8 cellular contexts compared by ENCODE assay signal in genomic region chr5:149605998-149606721, GRCh38. TPM values are rescaled to one million over a fixed set of nuclear protein-coding genes. Genes with fewer than 3 reads are reported as not detected.
DNase-seq lines count a peak whose midpoint lies in the region; ATAC-seq and TF ChIP-seq lines count a peak whose summit lies in the region.

No MANE protein-coding gene starts in this region.

- H3K4me1 Mint-ChIP-seq in T-helper 17 cell = peaks cover 14% of the 10 kb centered on the region

- H3K27ac ChIP-seq in A673 (ENCODE audit: low read depth, low read length, poor library complexity, severe bottlenecking) = no peak overlapping the region
- H3K27ac ChIP-seq in WERI-Rb-1 = no peak overlapping the region

- POLR2A ChIA-PET in A673 (lab: Charles Lee; ENCODE audit: low non-redundant PET) = no interaction called here

- H3K9me3 ChIP-seq in T-helper 17 cell (ENCODE audit: control insufficient read depth, low read length, poor library complexity, severe bottlenecking) = no peaks in the 10 kb centered on the region
- H3K9me3 ChIP-seq in A673 (ENCODE audit: low read depth, low read length, poor library complexity, severe bottlenecking) = no peaks in the 10 kb centered on the region
- peaks cover 3% of the 10 kb centered on the region for H3K9me3 ChIP-seq in WERI-Rb-1 (ENCODE audit: severe bottlenecking)

- H3K27me3 ChIP-seq in A673 (replicated peaks; ENCODE audit: insufficient read depth, low read depth, low read length, poor library complexity) (no peaks in the 10 kb centered on the region), WERI-Rb-1 (ENCODE audit: insufficient read depth, low read depth, severe bottlenecking) (no peaks in the 10 kb centered on the region)

- no peaks in the 10 kb centered on the region for H3K4me1 ChIP-seq in A673 (ENCODE audit: insufficient read depth, low read length, poor library complexity, severe bottlenecking)

- DNase-seq in A172 (ENCODE audit: low spot score) (peak; percentile 97), T-helper 17 cell (no peak), islet precursor cell (peak; percentile 87), A673 (ENCODE audit: low spot score) (no peak), WERI-Rb-1 (no peak)
- no peak for DNase-seq in activated T-cell treated with anti-CD3 and anti-CD28 coated beads, Interleukin-2, amount 50 U/mL, for 48 hours

- no peaks in the 10 kb centered on the region for H3K27me3 Mint-ChIP-seq in T-helper 17 cell

- no peaks in the 10 kb centered on the region for H3K36me3 Mint-ChIP-seq in T-helper 17 cell (ENCODE audit: low read depth)

- H3K27ac Mint-ChIP-seq in T-helper 17 cell = peak overlapping the region; percentile 56

- TF ChIP-seq CTCF in A673 (conservative IDR thresholded peaks at IDR 0.05; ENCODE audit: low read depth, low read length) = no peak
- no peak for TF ChIP-seq CTCF in WERI-Rb-1 (IDR thresholded peaks at IDR 0.05; ENCODE audit: low read depth, low read length)

- no TSS peak for BruUV-seq in A673 (replicated peaks; lab: Mats Ljungman, UMichigan)

- H3K4me3 Mint-ChIP-seq in T-helper 17 cell = peak overlapping the region; percentile 2

- CTCF ChIA-PET in A673 (lab: Charles Lee) = no interaction called here

- ATAC-seq in GM19025 (IDR thresholded peaks at IDR 0.05; ENCODE audit: low read depth, unreplicated experiment) (peak; percentile 84), HG03066 (IDR thresholded peaks at IDR 0.05; ENCODE audit: low read depth, unreplicated experiment) (peak; percentile 95), T-helper 17 cell (no peak)

- H3K36me3 ChIP-seq in A673 (ENCODE audit: insufficient read depth, low read length, poor library complexity, severe bottlenecking) (no peaks in the 10 kb centered on the region), WERI-Rb-1 (no peaks in the 10 kb centered on the region)

- H3K4me3 ChIP-seq in A673 (ENCODE audit: low read depth, low read length, poor library complexity, severe bottlenecking) (no peak overlapping the region), WERI-Rb-1 (ENCODE audit: low read depth, low read length) (no peak overlapping the region)

- intact Hi-C loops in A673 (cut with micrococcal nuclease; ENCODE audit: unreplicated experiment) = no loop called here

RNA-seq across cellular contexts. Expression of gene ARHGEF37, which starts 24.9 kb away (rescaled TPM):
- 0.69 and 1.6 TPM in 2 replicates for total RNA-seq in A172 (2014; rRNA removed; shearing (Covaris generic))
- total RNA-seq in T-helper 17 cell (under 1 TPM; 0.25 to 0.76 TPM), A673 (2021) (0.64 and 1.7 TPM in 2 replicates)

RNA-seq across cellular contexts. Expression of gene CSNK1A1, which starts 54.9 kb away (rescaled TPM):
- total RNA-seq in A172 (2014; rRNA removed; shearing (Covaris generic)) = 354 and 416 TPM in 2 replicates
- total RNA-seq in T-helper 17 cell (100 to 1,000 TPM; 192 to 212 TPM), A673 (2021) (237 and 244 TPM in 2 replicates)

Comparison
In these comparisons a context has a peak if more than half of its experiments do, and no peak if none do; other contexts are left out.
1. DNase-seq: peak in A172 (single experiment) and islet precursor cell (single experiment); none in T-helper 17 cell (0 of 3), A673 (single experiment), WERI-Rb-1 (single experiment) and activated T-cell treated with anti-CD3 and anti-CD28 coated beads, Interleukin-2, amount 50 U/mL, for 48 hours (0 of 2).